In the genomic region with DNA sequence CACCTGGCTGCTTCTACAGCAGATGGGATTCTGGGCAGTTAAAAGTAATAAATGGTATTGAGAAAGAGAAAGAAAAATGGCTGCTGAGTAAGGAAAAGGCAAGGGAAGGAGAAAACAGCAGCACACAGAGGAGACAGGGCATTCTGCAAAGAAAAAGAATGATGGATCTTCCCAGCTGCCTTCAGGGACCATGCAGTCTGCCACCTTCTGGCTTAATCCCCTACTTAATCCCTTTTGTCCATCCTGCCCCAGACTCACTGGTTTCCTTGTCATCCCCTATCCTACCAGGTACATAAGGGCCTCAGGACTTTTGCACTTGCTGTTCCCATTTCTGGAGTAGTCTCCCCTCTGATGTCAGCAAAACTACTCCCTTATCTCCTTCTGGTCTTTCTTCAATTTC, we compare ENCODE assay signal across 19 cellular contexts.
DNase-seq lines count a peak whose midpoint lies in the region; ATAC-seq, FAIRE-seq and TF ChIP-seq lines count a peak whose summit lies in the region.
"Had no signal": no experiment of that assay in that cellular context is flagged by ENCODE, and none has a peak within 500 bp of the region (broad histone marks: within the 10 kb centered on the region; RNA-seq: fewer than 3 reads in every experiment).

No MANE protein-coding gene starts in this region.

- BruUV-seq in Panc1 (replicated peaks; lab: Mats Ljungman, UMichigan) = no TSS peak

- H3K79me1 ChIP-seq in mesendoderm (ENCODE audit: low read length) = no peaks in the 10 kb centered on the region

- POLR2A ChIA-PET in HEK293 (lab: Yijun Ruan, JAX) (no interaction called here), Panc1 (lab: Charles Lee) (no interaction called here)

- TF ChIP-seq CTCF in HEK293 (tag by site-specific recombination; IDR thresholded peaks at IDR 0.05) (no peak), Panc1 (IDR thresholded peaks at IDR 0.05) (0 out of 2 replicates have a peak, but pooled peaks have one; percentile 7)

- DNase-seq in Panc1 (ENCODE audit: low read depth, low spot score) (no peak), mesendoderm (peak; percentile 54), GM12892 (ENCODE audit: insufficient read length) (no peak), hypothalamus (lab: John Stamatoyannopoulos, UW) (no peak), GOT3 (lab: John Stamatoyannopoulos, UW) (no peak)
- DNase-seq: CD4-positive, CD25-positive, alpha-beta regulatory T cell; DMS153; DMS79; GDM1; Karpas-422; KBM-7 had no signal

- ATAC-seq in Panc1 = no peak
- no peak for ATAC-seq in HG02678 (IDR thresholded peaks at IDR 0.05; ENCODE audit: unreplicated experiment)
- ATAC-seq: A549, HCT116 had no signal

- peaks cover 22% of the 10 kb centered on the region; the same call in 1 of the 2 replicates for H3K27me3 ChIP-seq in ACC112 (ENCODE audit: insufficient read depth, low read length)
- H3K27me3 ChIP-seq in Panc1 (ENCODE audit: control insufficient read depth, insufficient read depth, low read length) = peaks cover 2% of the 10 kb centered on the region; the same call in 1 of the 2 replicates
- no peaks in the 10 kb centered on the region for H3K27me3 ChIP-seq in mesendoderm (ENCODE audit: insufficient read depth, low read length, poor library complexity)
- H3K27me3 ChIP-seq: BLaER1 treated with 17β-estradiol and CSF1 and Interleukin-3, amounts not matched to agents 10 nM and 100 nM had no signal

- H3K79me2 ChIP-seq in ACC112 (ENCODE audit: control insufficient read depth, insufficient read depth, low read length, unreplicated experiment) (no peaks in the 10 kb centered on the region), mesendoderm (ENCODE audit: control insufficient read depth, insufficient read depth, low read length) (no peaks in the 10 kb centered on the region)

- in situ Hi-C loops in Panc1 (cut with HindIII; ENCODE audit: low pct_unique_long_range_greater_than_20kb, low sequenced_read_pairs) = no loop called here

- no peak overlapping the region for H3K18ac ChIP-seq in mesendoderm (ENCODE audit: low read length)

- no peak overlapping the region for H3K23ac ChIP-seq in mesendoderm (ENCODE audit: low read length)

- H2AFZ ChIP-seq in ACC112 (ENCODE audit: low read length, unreplicated experiment) = peak overlapping the region; percentile 39

- H3K56ac ChIP-seq in mesendoderm (ENCODE audit: low read length) = no peak overlapping the region

- no peak for FAIRE-seq in GM12892 (lab: Jason Lieb, UNC)
- FAIRE-seq: A549, HTR-8/SVneo had no signal

- TF ChIP-seq POLR2A in GM12892 (IDR thresholded peaks at IDR 0.05; ENCODE audit: low read depth, low read length) = no peak

- H2BK120ac ChIP-seq in mesendoderm (ENCODE audit: low read depth, low read length) = no peak overlapping the region

- no peak overlapping the region for H4K5ac ChIP-seq in mesendoderm (ENCODE audit: low read length)

- no peak overlapping the region for H2BK15ac ChIP-seq in mesendoderm (replicated peaks; ENCODE audit: low read depth)

- intact Hi-C loops in Panc1 (cut with micrococcal nuclease; ENCODE audit: unreplicated experiment) = no loop called here

- H2AK5ac ChIP-seq in mesendoderm (ENCODE audit: low read length) = no peak overlapping the region

- no peak overlapping the region for H3K4ac ChIP-seq in mesendoderm (ENCODE audit: low read depth, low read length)

- no peak overlapping the region for H3K4me2 ChIP-seq in mesendoderm (ENCODE audit: low read length)
- H3K4me2 ChIP-seq: A549; BLaER1 treated with 17β-estradiol and CSF1 and Interleukin-3, amounts not matched to agents 10 nM and 100 nM had no signal

- H3K27ac ChIP-seq in ACC112 (ENCODE audit: low read depth, low read length) (no peak overlapping the region), HEK293 (ENCODE audit: extremely low read depth, low read depth, low read length) (no peak overlapping the region), Panc1 (ENCODE audit: low read length) (no peak overlapping the region), mesendoderm (ENCODE audit: low read depth, low read length) (no peak overlapping the region)
- H3K27ac ChIP-seq: 22Rv1; A549; BLaER1 treated with 17β-estradiol and CSF1 and Interleukin-3, amounts not matched to agents 10 nM and 100 nM had no signal

- H2BK5ac ChIP-seq in mesendoderm (ENCODE audit: low read length) = no peak overlapping the region

- H3K9ac ChIP-seq in mesendoderm (ENCODE audit: low read length) = no peak overlapping the region
- H3K9ac ChIP-seq: BLaER1 treated with 17β-estradiol and CSF1 and Interleukin-3, amounts not matched to agents 10 nM and 100 nM had no signal

- H3K4me3 ChIP-seq in ACC112 (ENCODE audit: low read depth, low read length) (no peak overlapping the region), HEK293 (ENCODE audit: low read depth, low read length) (no peak overlapping the region), Panc1 (ENCODE audit: low read depth in 2 of 2, low read length in 2 of 2) (no peak overlapping the region), mesendoderm (ENCODE audit: low read length) (no peak overlapping the region)
- H3K4me3 ChIP-seq: A549; BLaER1 treated with 17β-estradiol and CSF1 and Interleukin-3, amounts not matched to agents 10 nM and 100 nM had no signal

- CTCF ChIA-PET in HEK293 (lab: Yijun Ruan, JAX) (interaction anchor here (3.7 kb wide), 1 partner anchor 9 kb away, joined by 20 read pairs; no protein-coding TSS in a partner anchor), Panc1 (lab: Charles Lee) (no interaction called here)

- H3K9me3 ChIP-seq in HEK293 (ENCODE audit: control insufficient read depth, insufficient read depth, low read depth, low read length) = no peaks in the 10 kb centered on the region
- H3K9me3 ChIP-seq in Panc1 (ENCODE audit: control insufficient read depth, insufficient read depth, low read depth, low read length) = no peaks in the 10 kb centered on the region

- H3K36me3 ChIP-seq in ACC112 (ENCODE audit: insufficient read depth, low read length) (no peaks in the 10 kb centered on the region), HEK293 (ENCODE audit: control insufficient read depth in 2 of 2, insufficient read depth in 1 of 2, low read length in 2 of 2) (no peaks in the 10 kb centered on the region), Panc1 (ENCODE audit: control insufficient read depth, insufficient read depth, low read length) (no peaks in the 10 kb centered on the region), mesendoderm (ENCODE audit: control insufficient read depth, insufficient read depth, low read length) (no peaks in the 10 kb centered on the region)

- H3K4me1 ChIP-seq in ACC112 (ENCODE audit: control insufficient read depth, insufficient read depth, low read length, unreplicated experiment) = no peaks in the 10 kb centered on the region
- no peaks in the 10 kb centered on the region for H3K4me1 ChIP-seq in HEK293 (ENCODE audit: control insufficient read depth, insufficient read depth, low read length)
- no peaks in the 10 kb centered on the region for H3K4me1 ChIP-seq in Panc1 (ENCODE audit: control insufficient read depth, insufficient read depth, low read length)
- H3K4me1 ChIP-seq in mesendoderm (ENCODE audit: control insufficient read depth, low read depth, low read length) = no peaks in the 10 kb centered on the region
- H3K4me1 ChIP-seq: A549 had no signal

- H4K8ac ChIP-seq in mesendoderm (ENCODE audit: low read depth, low read length) = no peak overlapping the region

TF ChIP-seq in HEK293, 187 proteins besides CTCF, POLR2A, EP300 and RAD21:
- no peak for TF ChIP-seq ZNF366 (tag by site-specific recombination; conservative IDR thresholded peaks at IDR 0.05)
- peak; percentile 41 for TF ChIP-seq ZNF623 (tag by site-specific recombination; IDR thresholded peaks at IDR 0.05)
